Comparison of ENCODE assay signal across 22 cellular contexts in the genomic region with DNA sequence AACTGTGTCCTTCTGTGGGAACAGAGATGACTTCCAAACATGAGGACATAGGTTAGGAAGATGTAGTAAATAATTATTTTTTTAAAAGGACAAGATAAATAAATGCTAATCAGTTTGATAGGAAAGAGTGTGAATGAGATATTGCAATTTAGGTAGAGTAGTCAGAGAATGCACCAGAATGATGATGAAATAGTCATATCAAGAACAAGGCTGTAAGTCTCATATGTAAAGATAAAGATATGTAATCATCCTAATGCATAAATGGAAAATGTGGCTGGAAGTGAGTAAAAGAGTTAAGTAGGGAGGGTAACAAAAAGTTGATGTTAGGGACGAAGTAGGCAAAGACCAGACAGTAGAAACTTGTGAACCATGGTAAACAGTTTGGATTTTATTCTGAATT.
DNase-seq lines count a peak whose midpoint lies in the region; ATAC-seq, FAIRE-seq and TF ChIP-seq lines count a peak whose summit lies in the region.
"Had no signal": no experiment of that assay in that cellular context is flagged by ENCODE, and none has a peak within 500 bp of the region (broad histone marks: within the 10 kb centered on the region; RNA-seq: fewer than 3 reads in every experiment).

No MANE protein-coding gene starts in this region.

- FAIRE-seq in HepG2 (lab: Jason Lieb, UNC) = no peak
- no peak for FAIRE-seq in K562 (lab: Jason Lieb, UNC)
- FAIRE-seq: A204.1, D721Med, G401.6, GM12891, GM19239 had no signal

- WGBS in HepG2 (ENCODE audit: low lambda C conversion rate) = 8% methylated on average over 1 of the region's 1 CpG
- whole genome bisulfite sequencing in right lobe of liver (ENCODE audit: insufficient coverage, low coverage, low lambda C conversion rate, missing lambda C conversion rate) = 75% methylated on average over 1 of the region's 1 CpG
- 83% methylated on average over 1 of the region's 1 CpG; no CpG with 5 or more reads in 1 of the 2 experiments for WGBS in IMR-90 (ENCODE audit: extremely low coverage in 2 of 2, insufficient read length in 1 of 2), 2 experiments
- WGBS in K562 (ENCODE audit: insufficient coverage, low coverage, missing lambda C conversion rate) = 0% methylated on average over 1 of the region's 1 CpG

- no peak overlapping the region for H3K4me3 ChIP-seq in HepG2 (replicated peaks in 1 of 3; ENCODE audit: insufficient read depth in 1 of 3, low read depth in 2 of 3, low read length in 3 of 3)
- H3K4me3 ChIP-seq in right lobe of liver = no peak overlapping the region
- H3K4me3 ChIP-seq in IMR-90 (ENCODE audit: insufficient read depth, low read depth, low read length) = no peak overlapping the region
- no peak overlapping the region for H3K4me3 ChIP-seq in K562
- H3K4me3 ChIP-seq: BLaER1 had no signal

- H3K27me3 ChIP-seq in HepG2 (ENCODE audit: control insufficient read depth in 1 of 2, insufficient read depth in 2 of 2, low read length in 2 of 2) (no peaks in the 10 kb centered on the region), right lobe of liver (no peaks in the 10 kb centered on the region), IMR-90 (ENCODE audit: control insufficient read depth, insufficient read depth, low read length) (no peaks in the 10 kb centered on the region), K562 (ENCODE audit: control insufficient read depth in 2 of 2, insufficient read depth in 2 of 2, low read length in 2 of 2) (no peaks in the 10 kb centered on the region)
- H3K27me3 ChIP-seq: BE2C, BLaER1 had no signal

- H2BK20ac ChIP-seq in IMR-90 (ENCODE audit: low read depth, low read length) = no peak overlapping the region

- H3K4me1 ChIP-seq in HepG2 (ENCODE audit: insufficient read depth, low read length) (no peaks in the 10 kb centered on the region), right lobe of liver (peaks cover 0 to 6% (median 0%) of the 10 kb centered on the region in 4 donors), IMR-90 (ENCODE audit: control insufficient read depth, insufficient read depth, low read length) (no peaks in the 10 kb centered on the region), K562 (replicated peaks in 1 of 2; ENCODE audit: control insufficient read depth in 2 of 2, insufficient read depth in 2 of 2, low read length in 2 of 2) (no peaks in the 10 kb centered on the region)
- H3K4me1 ChIP-seq: BE2C, Caco-2 had no signal

- H3K9ac ChIP-seq in HepG2 (ENCODE audit: insufficient read depth, low read depth, low read length) = no peak overlapping the region
- H3K9ac ChIP-seq in IMR-90 (ENCODE audit: low read depth, low read length) = no peak overlapping the region
- no peak overlapping the region for H3K9ac ChIP-seq in K562 (ENCODE audit: insufficient read depth in 1 of 2, low read depth in 2 of 2, low read length in 2 of 2)
- H3K9ac ChIP-seq: BLaER1 had no signal

- H2AFZ ChIP-seq in HepG2 (ENCODE audit: low read length) (no peak overlapping the region), IMR-90 (replicated peaks; ENCODE audit: low read length, poor library complexity) (no peak overlapping the region), K562 (ENCODE audit: low read depth, low read length) (no peak overlapping the region)

- ATAC-seq in HepG2 = no peak
- no peak for ATAC-seq in right lobe of liver
- no peak for ATAC-seq in IMR-90 (ENCODE audit: low read depth)
- ATAC-seq in K562 = no peak
- no peak for ATAC-seq in esophagus mucosa
- ATAC-seq: CD8-positive, alpha-beta T cell had no signal

- no peak overlapping the region for H3K18ac ChIP-seq in IMR-90 (ENCODE audit: low read depth, low read length)

- no peak for TF ChIP-seq EP300 in HepG2 (IDR thresholded peaks at IDR 0.05; ENCODE audit: low read depth in 2 of 2, low read length in 2 of 2)
- no peak for TF ChIP-seq EP300 in HepG2 (CRISPR knock-in tag; IDR thresholded peaks at IDR 0.05; ENCODE audit: borderline replicate concordance)
- TF ChIP-seq EP300 in K562 (IDR thresholded peaks at IDR 0.05; ENCODE audit: low read length) = no peak

- CTCF ChIA-PET in HepG2 (lab: Yijun Ruan, JAX; ENCODE audit: low intra/inter-chr PET ratio, low total read pairs) = no interaction called here
- CTCF ChIA-PET in IMR-90 (lab: Yijun Ruan, JAX) = no interaction called here
- CTCF ChIA-PET in K562 (lab: Yijun Ruan, JAX; ENCODE audit: low intra/inter-chr PET ratio) = no interaction called here

- no peak overlapping the region for H2BK5ac ChIP-seq in IMR-90 (ENCODE audit: low read depth, low read length, poor library complexity, severe bottlenecking)

- no peaks in the 10 kb centered on the region for H3K36me3 ChIP-seq in HepG2 (replicated peaks in 1 of 2; ENCODE audit: control insufficient read depth in 1 of 2, insufficient read depth in 2 of 2, low read length in 2 of 2)
- H3K36me3 ChIP-seq in right lobe of liver = no peaks in the 10 kb centered on the region
- no peaks in the 10 kb centered on the region for H3K36me3 ChIP-seq in IMR-90 (ENCODE audit: control insufficient read depth, insufficient read depth, low read length)
- no peaks in the 10 kb centered on the region for H3K36me3 ChIP-seq in K562 (ENCODE audit: control insufficient read depth, insufficient read depth, low read length)
- H3K36me3 ChIP-seq: BE2C, BLaER1 had no signal

- H3K79me2 ChIP-seq in HepG2 (ENCODE audit: insufficient read depth, low read length) = no peaks in the 10 kb centered on the region
- no peaks in the 10 kb centered on the region for H3K79me2 ChIP-seq in K562 (ENCODE audit: control insufficient read depth, insufficient read depth, low read length)

- no peak for TF ChIP-seq POLR2A in HepG2 (IDR thresholded peaks at IDR 0.05; ENCODE audit: insufficient read depth in 1 of 2, low read depth in 2 of 2, low read length in 2 of 2)
- TF ChIP-seq POLR2A in right lobe of liver (IDR thresholded peaks at IDR 0.05) = no peak
- TF ChIP-seq POLR2A in IMR-90 (IDR thresholded peaks at IDR 0.05; ENCODE audit: low read depth, low read length) = no peak
- TF ChIP-seq POLR2A in K562 (conservative IDR thresholded peaks at IDR 0.05) = no peak

- H3K23ac ChIP-seq in IMR-90 (ENCODE audit: low read depth, low read length) = no peak overlapping the region

- intact Hi-C loops in HepG2 (cut with micrococcal nuclease; ENCODE audit: unreplicated experiment) = no loop called here
- intact Hi-C loops in right lobe of liver (cut with DNase I) = no loop called here
- intact Hi-C loops in IMR-90 (cut with micrococcal nuclease) = no loop called here
- intact Hi-C loops in K562 (cut with micrococcal nuclease) = no loop called here

- H3K9me1 ChIP-seq in IMR-90 (ENCODE audit: insufficient read depth, low read length) = no peaks in the 10 kb centered on the region
- no peaks in the 10 kb centered on the region for H3K9me1 ChIP-seq in K562 (ENCODE audit: control insufficient read depth, insufficient read depth, low read length)

- no peak overlapping the region for H2BK15ac ChIP-seq in IMR-90 (ENCODE audit: low read depth, low read length)

- in situ Hi-C loops in HepG2 (cut with HindIII; ENCODE audit: extremely low pct_ligation_motif_present, low pct_unique_long_range_greater_than_20kb) (no loop called here), IMR-90 (cut with MboI; ENCODE audit: low sequenced_read_pairs) (no loop called here), K562 (cut with MboI) (no loop called here)

- peaks cover 26% of the 10 kb centered on the region for H3K9me3 ChIP-seq in HepG2 (ENCODE audit: low read length)
- H3K9me3 ChIP-seq in right lobe of liver = no peaks in the 10 kb centered on the region
- H3K9me3 ChIP-seq in IMR-90 (ENCODE audit: control insufficient read depth, insufficient read depth, low read length) = no peaks in the 10 kb centered on the region; the same call in 1 of the 2 replicates
- no peaks in the 10 kb centered on the region for H3K9me3 ChIP-seq in K562 (replicated peaks; ENCODE audit: control insufficient read depth, insufficient read depth, low read depth, low read length)
- H3K9me3 ChIP-seq: BE2C, BLaER1, Caco-2 had no signal

- H3K4ac ChIP-seq in IMR-90 (ENCODE audit: low read depth, low read length) = no peak overlapping the region

- DNase-seq in HepG2 (ENCODE audit: low spot score) = no peak
- no peak for DNase-seq in right lobe of liver
- no peak for DNase-seq in IMR-90
- DNase-seq in K562 (ENCODE audit: extremely low read depth in 1 of 4, low spot score in 3 of 4) = no peak
- no peak for DNase-seq in activated CD4-positive, CD25-positive, alpha-beta regulatory T cell (lab: John Stamatoyannopoulos, UW)
- DNase-seq: 8988T; ACHN; BE2C; C1 segment of cervical spinal cord; Caco-2; Calu3; CD4-positive, alpha-beta T cell; CD8-positive, alpha-beta T cell; DMS79 treated with DMSO at 0.1 percent for 48 hours; GF-D8 had no signal

- H2BK120ac ChIP-seq in IMR-90 (ENCODE audit: low read depth, low read length) = no peak overlapping the region

- H4K91ac ChIP-seq in IMR-90 (ENCODE audit: insufficient read depth, low read depth, low read length) = no peak overlapping the region

- no peak overlapping the region for H4K8ac ChIP-seq in IMR-90 (ENCODE audit: low read depth in 2 of 2, low read length in 2 of 2)

- dilution Hi-C loops in IMR-90 (cut with HindIII; ENCODE audit: low sequenced_read_pairs, unreplicated experiment) = no loop called here

- TF ChIP-seq RAD21 in HepG2 (CRISPR knock-in tag; IDR thresholded peaks at IDR 0.05) (no peak), IMR-90 (IDR thresholded peaks at IDR 0.05; ENCODE audit: low read length) (no peak), K562 (CRISPR knock-in tag; conservative IDR thresholded peaks at IDR 0.05 in 1 of 2, IDR thresholded peaks at IDR 0.05 in 1 of 2) (no peak)

- H3K27ac ChIP-seq in HepG2 (ENCODE audit: extremely low read length, insufficient read depth, low read length) (no peak overlapping the region), right lobe of liver (no peak overlapping the region), IMR-90 (ENCODE audit: insufficient read depth, low read length) (no peak overlapping the region), K562 (ENCODE audit: extremely low read depth, low read depth, low read length) (no peak overlapping the region)
- H3K27ac ChIP-seq: BLaER1 had no signal

- no peaks in the 10 kb centered on the region for H4K20me1 ChIP-seq in HepG2 (ENCODE audit: insufficient read depth, low read length)
- no peaks in the 10 kb centered on the region for H4K20me1 ChIP-seq in IMR-90 (ENCODE audit: insufficient read depth, low read length)
- H4K20me1 ChIP-seq in K562 (replicated peaks; ENCODE audit: control insufficient read depth, insufficient read depth, low read length) = no peaks in the 10 kb centered on the region
- H4K20me1 ChIP-seq: BLaER1 had no signal

- H3K14ac ChIP-seq in IMR-90 (replicated peaks; ENCODE audit: low read depth, low read length) = no peak overlapping the region

- no peak overlapping the region for H2AK5ac ChIP-seq in IMR-90 (ENCODE audit: low read depth, low read length)

- H4K5ac ChIP-seq in IMR-90 (ENCODE audit: low read depth, low read length) = no peak overlapping the region

- H3K79me1 ChIP-seq in IMR-90 (ENCODE audit: low read depth in 1 of 2, low read length in 2 of 2) = no peaks in the 10 kb centered on the region

- no peak overlapping the region for H3K56ac ChIP-seq in IMR-90 (ENCODE audit: extremely low read depth, insufficient read depth, low read length)

- TF ChIP-seq CTCF in HepG2 (CRISPR knock-in tag; IDR thresholded peaks at IDR 0.05) (no peak), right lobe of liver (IDR thresholded peaks at IDR 0.05) (no peak), IMR-90 (conservative IDR thresholded peaks at IDR 0.05; ENCODE audit: low read depth, low read length) (no peak), K562 (IDR thresholded peaks at IDR 0.05 in 2 of 3, conservative IDR thresholded peaks at IDR 0.05 in 1 of 3; ENCODE audit: insufficient read depth in 2 of 3, low read depth in 1 of 3, low read length in 3 of 3) (no peak)

- no peak overlapping the region for H2AK9ac ChIP-seq in IMR-90 (replicated peaks; ENCODE audit: low read depth, low read length, poor library complexity)

- no TSS peak for BruUV-seq in HepG2 (replicated peaks; lab: Mats Ljungman, UMichigan)
- BruUV-seq in IMR-90 (replicated peaks; lab: Mats Ljungman, UMichigan) = no TSS peak
- no TSS peak for BruUV-seq in K562 (replicated peaks; lab: Mats Ljungman, UMichigan)

- POLR2A ChIA-PET in HepG2 (lab: Yijun Ruan, JAX) = no interaction called here
- POLR2A ChIA-PET in IMR-90 (lab: Charles Lee; ENCODE audit: unreplicated experiment) = no interaction called here
- POLR2A ChIA-PET in K562 (lab: Yijun Ruan, JAX) = no interaction called here

- H3K4me2 ChIP-seq in HepG2 (ENCODE audit: low read depth, low read length) (no peak overlapping the region), IMR-90 (ENCODE audit: low read depth, low read length) (no peak overlapping the region), K562 (ENCODE audit: insufficient read depth, low read length) (no peak overlapping the region)
- H3K4me2 ChIP-seq: BLaER1 had no signal
